In the genomic region with DNA sequence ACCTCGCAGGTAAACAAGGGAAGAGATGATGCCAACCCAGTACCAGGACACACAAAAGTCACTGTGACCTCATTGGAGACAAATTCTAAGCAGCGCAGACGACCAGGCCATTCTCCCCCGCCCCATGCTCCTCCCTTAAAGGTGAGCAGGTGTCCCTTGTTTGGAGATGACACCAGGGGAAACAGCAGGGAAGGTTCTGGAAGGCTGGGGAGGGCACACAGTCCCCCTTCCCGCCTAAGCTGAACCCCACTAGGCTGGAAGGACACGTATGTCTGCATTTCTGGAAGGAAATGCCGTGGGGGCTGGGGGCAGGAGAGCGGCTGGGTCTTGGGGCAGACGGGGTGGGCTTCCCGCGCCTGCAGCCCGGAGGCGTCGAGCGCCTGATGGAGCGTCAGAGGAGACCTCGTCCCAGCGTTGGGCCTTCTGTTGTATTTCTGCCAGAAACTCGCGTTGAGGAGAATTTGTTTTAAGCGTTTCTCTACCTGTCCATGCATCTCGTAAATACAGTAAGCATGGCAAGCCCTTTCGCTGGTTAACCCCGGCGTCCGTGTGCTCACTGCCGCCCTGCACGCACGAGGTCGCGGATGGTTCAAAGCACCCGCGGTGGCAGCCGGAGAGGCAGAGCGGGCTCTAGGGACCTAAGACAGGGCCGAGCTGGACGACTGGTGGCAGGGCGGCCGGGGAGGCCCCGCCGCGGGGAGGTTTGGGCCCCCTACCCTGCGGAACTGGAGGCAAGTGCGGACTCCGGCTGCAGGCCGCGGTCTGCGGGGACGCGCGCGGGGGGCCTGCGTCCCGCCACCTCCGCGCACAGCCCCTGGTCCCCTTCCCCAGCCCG, we compare ENCODE assay signal across 1 cellular context.
TF ChIP-seq lines count a peak whose summit lies in the region.

No MANE protein-coding gene starts in this region.

TF ChIP-seq in SK-N-SH, 30 proteins besides CTCF, POLR2A, EP300 and RAD21 (continued from another document):
- TF ChIP-seq, protein P1, sequence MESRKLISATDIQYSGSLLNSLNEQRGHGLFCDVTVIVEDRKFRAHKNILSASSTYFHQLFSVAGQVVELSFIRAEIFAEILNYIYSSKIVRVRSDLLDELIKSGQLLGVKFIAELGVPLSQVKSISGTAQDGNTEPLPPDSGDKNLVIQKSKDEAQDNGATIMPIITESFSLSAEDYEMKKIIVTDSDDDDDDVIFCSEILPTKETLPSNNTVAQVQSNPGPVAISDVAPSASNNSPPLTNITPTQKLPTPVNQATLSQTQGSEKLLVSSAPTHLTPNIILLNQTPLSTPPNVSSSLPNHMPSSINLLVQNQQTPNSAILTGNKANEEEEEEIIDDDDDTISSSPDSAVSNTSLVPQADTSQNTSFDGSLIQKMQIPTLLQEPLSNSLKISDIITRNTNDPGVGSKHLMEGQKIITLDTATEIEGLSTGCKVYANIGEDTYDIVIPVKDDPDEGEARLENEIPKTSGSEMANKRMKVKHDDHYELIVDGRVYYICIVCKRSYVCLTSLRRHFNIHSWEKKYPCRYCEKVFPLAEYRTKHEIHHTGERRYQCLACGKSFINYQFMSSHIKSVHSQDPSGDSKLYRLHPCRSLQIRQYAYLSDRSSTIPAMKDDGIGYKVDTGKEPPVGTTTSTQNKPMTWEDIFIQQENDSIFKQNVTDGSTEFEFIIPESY (IDR thresholded peaks at IDR 0.05; ENCODE audit: borderline replicate concordance, low read depth), result no peak
- TF ChIP-seq, protein P2, sequence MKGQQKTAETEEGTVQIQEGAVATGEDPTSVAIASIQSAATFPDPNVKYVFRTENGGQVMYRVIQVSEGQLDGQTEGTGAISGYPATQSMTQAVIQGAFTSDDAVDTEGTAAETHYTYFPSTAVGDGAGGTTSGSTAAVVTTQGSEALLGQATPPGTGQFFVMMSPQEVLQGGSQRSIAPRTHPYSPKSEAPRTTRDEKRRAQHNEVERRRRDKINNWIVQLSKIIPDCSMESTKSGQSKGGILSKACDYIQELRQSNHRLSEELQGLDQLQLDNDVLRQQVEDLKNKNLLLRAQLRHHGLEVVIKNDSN (IDR thresholded peaks at IDR 0.05; ENCODE audit: borderline replicate concordance, low read depth), result no peak
- no peak for TF ChIP-seq FOXM1 (IDR thresholded peaks at IDR 0.05; ENCODE audit: low read depth)
- no peak for TF ChIP-seq SIN3A (IDR thresholded peaks at IDR 0.05; ENCODE audit: borderline replicate concordance, low read depth, low read length)
- no peak for TF ChIP-seq MEF2A (IDR thresholded peaks at IDR 0.05; ENCODE audit: borderline replicate concordance, low read depth)
- TF ChIP-seq EZH2phosphoT487 (IDR thresholded peaks at IDR 0.05; ENCODE audit: borderline replicate concordance, low read depth), result no peak
- TF ChIP-seq NRF1 (IDR thresholded peaks at IDR 0.05; ENCODE audit: low read depth, low read length), result no peak
- TF ChIP-seq, protein P3, sequence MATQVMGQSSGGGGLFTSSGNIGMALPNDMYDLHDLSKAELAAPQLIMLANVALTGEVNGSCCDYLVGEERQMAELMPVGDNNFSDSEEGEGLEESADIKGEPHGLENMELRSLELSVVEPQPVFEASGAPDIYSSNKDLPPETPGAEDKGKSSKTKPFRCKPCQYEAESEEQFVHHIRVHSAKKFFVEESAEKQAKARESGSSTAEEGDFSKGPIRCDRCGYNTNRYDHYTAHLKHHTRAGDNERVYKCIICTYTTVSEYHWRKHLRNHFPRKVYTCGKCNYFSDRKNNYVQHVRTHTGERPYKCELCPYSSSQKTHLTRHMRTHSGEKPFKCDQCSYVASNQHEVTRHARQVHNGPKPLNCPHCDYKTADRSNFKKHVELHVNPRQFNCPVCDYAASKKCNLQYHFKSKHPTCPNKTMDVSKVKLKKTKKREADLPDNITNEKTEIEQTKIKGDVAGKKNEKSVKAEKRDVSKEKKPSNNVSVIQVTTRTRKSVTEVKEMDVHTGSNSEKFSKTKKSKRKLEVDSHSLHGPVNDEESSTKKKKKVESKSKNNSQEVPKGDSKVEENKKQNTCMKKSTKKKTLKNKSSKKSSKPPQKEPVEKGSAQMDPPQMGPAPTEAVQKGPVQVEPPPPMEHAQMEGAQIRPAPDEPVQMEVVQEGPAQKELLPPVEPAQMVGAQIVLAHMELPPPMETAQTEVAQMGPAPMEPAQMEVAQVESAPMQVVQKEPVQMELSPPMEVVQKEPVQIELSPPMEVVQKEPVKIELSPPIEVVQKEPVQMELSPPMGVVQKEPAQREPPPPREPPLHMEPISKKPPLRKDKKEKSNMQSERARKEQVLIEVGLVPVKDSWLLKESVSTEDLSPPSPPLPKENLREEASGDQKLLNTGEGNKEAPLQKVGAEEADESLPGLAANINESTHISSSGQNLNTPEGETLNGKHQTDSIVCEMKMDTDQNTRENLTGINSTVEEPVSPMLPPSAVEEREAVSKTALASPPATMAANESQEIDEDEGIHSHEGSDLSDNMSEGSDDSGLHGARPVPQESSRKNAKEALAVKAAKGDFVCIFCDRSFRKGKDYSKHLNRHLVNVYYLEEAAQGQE (IDR thresholded peaks at IDR 0.05; ENCODE audit: low read depth, low read length), result no peak
- TF ChIP-seq, protein P4, sequence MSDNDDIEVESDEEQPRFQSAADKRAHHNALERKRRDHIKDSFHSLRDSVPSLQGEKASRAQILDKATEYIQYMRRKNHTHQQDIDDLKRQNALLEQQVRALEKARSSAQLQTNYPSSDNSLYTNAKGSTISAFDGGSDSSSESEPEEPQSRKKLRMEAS (IDR thresholded peaks at IDR 0.05; ENCODE audit: low read depth), result no peak
- no peak for TF ChIP-seq TCF12 (IDR thresholded peaks at IDR 0.05)
- TF ChIP-seq YY1 (IDR thresholded peaks at IDR 0.05; ENCODE audit: low read depth), result no peak
- TF ChIP-seq GABPA (IDR thresholded peaks at IDR 0.05; ENCODE audit: low read depth), result no peak
- no peak for TF ChIP-seq TAF1 (IDR thresholded peaks at IDR 0.05; ENCODE audit: borderline replicate concordance, low read depth, low read length)
- no peak for TF ChIP-seq FOSL2 (IDR thresholded peaks at IDR 0.05; ENCODE audit: borderline replicate concordance, low read depth)
